In genomic region chr17:17206149-17206912, GRCh38 we compare ENCODE assay signal across 8 cellular contexts. TPM values are rescaled to one million over a fixed set of nuclear protein-coding genes. Genes with fewer than 3 reads are reported as not detected.
A peak's percentile ranks its signal among the peaks of the same experiment; 100 is the strongest.
DNase-seq lines count a peak whose midpoint lies in the region; ATAC-seq and TF ChIP-seq lines count a peak whose summit lies in the region.

Gene PLD6 (minus strand): TSS chr17:17206333. CDS start chr17:17206286, 47 bp downstream.

- H3K4me1 ChIP-seq in CD4-positive, CD25-positive, alpha-beta regulatory T cell (ENCODE audit: control insufficient read depth, insufficient read depth, low read length, poor library complexity, severe bottlenecking), result peaks cover 26% of the 10 kb centered on the region
- H3K4me1 ChIP-seq in RWPE2 (ENCODE audit: insufficient read depth, poor library complexity, severe bottlenecking) (no peaks in the 10 kb centered on the region), rectal smooth muscle tissue (ENCODE audit: control insufficient read depth, insufficient read depth, low read length) (peaks cover 29% of the 10 kb centered on the region), aorta (ENCODE audit: control insufficient read depth in 1 of 2, insufficient read depth in 2 of 2, low read length in 2 of 2) (no peaks in the 10 kb centered on the region)

- peaks cover 13% of the 10 kb centered on the region for H3K36me3 ChIP-seq in CD4-positive, CD25-positive, alpha-beta regulatory T cell (ENCODE audit: control insufficient read depth, insufficient read depth, low read length)
- H3K36me3 ChIP-seq in RWPE2 (ENCODE audit: low read depth), result no peaks in the 10 kb centered on the region; the same call in 1 of the 2 replicates
- H3K36me3 ChIP-seq in rectal smooth muscle tissue (ENCODE audit: control insufficient read depth, insufficient read depth, low read length), result no peaks in the 10 kb centered on the region
- H3K36me3 ChIP-seq in aorta (ENCODE audit: control insufficient read depth in 1 of 2, insufficient read depth in 2 of 2, low read length in 1 of 2), result no peaks in the 10 kb centered on the region

- H3K9me3 ChIP-seq in CD4-positive, CD25-positive, alpha-beta regulatory T cell (ENCODE audit: control insufficient read depth in 2 of 2, low read length in 2 of 2), result no peaks in the 10 kb centered on the region
- H3K9me3 ChIP-seq in RWPE2 (ENCODE audit: severe bottlenecking), result no peaks in the 10 kb centered on the region
- no peaks in the 10 kb centered on the region for H3K9me3 ChIP-seq in aorta (ENCODE audit: control insufficient read depth, low read length)

- WGBS in aorta, 2 donors, result 18% methylated on average over 64 to 77 of the region's 77 CpGs

- H3K27me3 Mint-ChIP-seq in CD4-positive, CD25-positive, alpha-beta regulatory T cell, result no peaks in the 10 kb centered on the region

- ATAC-seq in CD4-positive, CD25-positive, alpha-beta regulatory T cell (ENCODE audit: low read depth in 2 of 2), result peak; percentile 77 to 80
- peak; percentile 48 for ATAC-seq in GM19455 (IDR thresholded peaks at IDR 0.05; ENCODE audit: unreplicated experiment)
- peak; percentile 55 for ATAC-seq in RWPE2 (ENCODE audit: low read depth)
- peak; percentile 81 for ATAC-seq in aorta (ENCODE audit: low FRiP score)

- H3K36me3 Mint-ChIP-seq in CD4-positive, CD25-positive, alpha-beta regulatory T cell, result peaks cover 7% of the 10 kb centered on the region

- peak within 1 kb of the TSS; percentile 61 for H3K9ac ChIP-seq in rectal smooth muscle tissue (ENCODE audit: low read length)

- peak within 1 kb of the TSS; percentile 89 to 96 (median 94) for H3K4me3 Mint-ChIP-seq in CD4-positive, CD25-positive, alpha-beta regulatory T cell

- DNase-seq in CD4-positive, CD25-positive, alpha-beta regulatory T cell, result peak; percentile 86 to 92 (median 88)
- DNase-seq in KG1 (lab: John Stamatoyannopoulos, UW) (peak; percentile 41), RWPE2 (ENCODE audit: low spot score) (peak; percentile 85), fibroblast of the conjunctiva (ENCODE audit: low read depth) (peak; percentile 71), aorta (peak; percentile 77 to 93)
- peak; percentile 82 to 90 for DNase-seq in activated T-helper 1 cell treated with anti-CD3 and anti-CD28 coated beads, Interleukin-2, amount 50 U/mL, for 16 hours (ENCODE audit: low read depth in 1 of 2, low spot score in 1 of 2)

- H3K4me1 Mint-ChIP-seq in CD4-positive, CD25-positive, alpha-beta regulatory T cell, result peaks cover 0 to 39% (median 16%) of the 10 kb centered on the region in 4 donors

- peak within 1 kb of the TSS; percentile 59 for H3K4me3 ChIP-seq in CD4-positive, CD25-positive, alpha-beta regulatory T cell (ENCODE audit: low read depth, low read length)
- H3K4me3 ChIP-seq in RWPE2 (ENCODE audit: severe bottlenecking), result peak within 1 kb of the TSS; percentile 37
- peak within 1 kb of the TSS; percentile 85 for H3K4me3 ChIP-seq in rectal smooth muscle tissue (ENCODE audit: low read length)
- peak within 1 kb of the TSS in 1 of 2 donors; percentile 18 for H3K4me3 ChIP-seq in aorta (ENCODE audit: low read length in 2 of 2)

- TF ChIP-seq CTCF in RWPE2 (IDR thresholded peaks at IDR 0.05; ENCODE audit: poor library complexity, severe bottlenecking), result peak; percentile 4

- peak within 1 kb of the TSS; percentile 91 to 93 (median 92) for H3K27ac Mint-ChIP-seq in CD4-positive, CD25-positive, alpha-beta regulatory T cell

- peak within 1 kb of the TSS; percentile 76 for H3K27ac ChIP-seq in CD4-positive, CD25-positive, alpha-beta regulatory T cell (ENCODE audit: insufficient read depth, low read length, poor library complexity, severe bottlenecking)
- H3K27ac ChIP-seq in RWPE2 (ENCODE audit: poor library complexity, severe bottlenecking), result peak within 1 kb of the TSS; percentile 27
- H3K27ac ChIP-seq in rectal smooth muscle tissue (ENCODE audit: low read depth, low read length), result peak within 1 kb of the TSS; percentile 91
- H3K27ac ChIP-seq in aorta (ENCODE audit: low read depth in 1 of 2, low read length in 2 of 2), result peak within 1 kb of the TSS; percentile 24 to 53

- no peaks in the 10 kb centered on the region for H3K27me3 ChIP-seq in CD4-positive, CD25-positive, alpha-beta regulatory T cell (ENCODE audit: control insufficient read depth, insufficient read depth, low read length)
- no peaks in the 10 kb centered on the region for H3K27me3 ChIP-seq in RWPE2 (ENCODE audit: insufficient read depth, poor library complexity, severe bottlenecking)
- no peaks in the 10 kb centered on the region for H3K27me3 ChIP-seq in rectal smooth muscle tissue (ENCODE audit: control insufficient read depth, insufficient read depth, low read length)
- H3K27me3 ChIP-seq in aorta (ENCODE audit: control insufficient read depth in 1 of 2, insufficient read depth in 2 of 2, low read length in 1 of 2), result no peaks in the 10 kb centered on the region

- H3K9me3 Mint-ChIP-seq in CD4-positive, CD25-positive, alpha-beta regulatory T cell, result peaks cover 0 to 2% (median 0%) of the 10 kb centered on the region in 7 donors

- intact Hi-C loops in aorta (cut with DNase I), result loop anchor here in 1 of 2 donors (10.0 kb wide), 1 partner anchor 202 kb away; no protein-coding TSS in a partner anchor

RNA-seq across cellular contexts. Expression of gene PLD6, which starts in this region (rescaled TPM):
- total RNA-seq in CD4-positive, CD25-positive, alpha-beta regulatory T cell, result 9.4 TPM
- polyA plus RNA-seq in CD4-positive, CD25-positive, alpha-beta regulatory T cell, result 10 to 100 TPM in 3 of 4 donors, 1 to 10 TPM in 1; 8.9 to 19.3 (median 16.0) TPM
- total RNA-seq in aorta, result 1 to 10 TPM; 1.3 to 1.8 TPM
- polyA plus RNA-seq in aorta, result 1 to 10 TPM in 1 of 2 donors, under 1 TPM in 1; 0.13 to 2.1 TPM

Comparison
In these comparisons a context has a peak if more than half of its experiments do, and no peak if none do; other contexts are left out.
1. H3K27ac ChIP-seq: peak in every context shown above with its lines; median percentile 91 in rectal smooth muscle tissue; 76 in CD4-positive, CD25-positive, alpha-beta regulatory T cell; 38 in aorta; 27 in RWPE2.